Comparison of ENCODE assay signal across 10 cellular contexts in genomic region chr1:225811622-225812487, GRCh38. TPM values are rescaled to one million over a fixed set of nuclear protein-coding genes. Genes with fewer than 3 reads are reported as not detected.
DNase-seq lines count a peak whose midpoint lies in the region; ATAC-seq and TF ChIP-seq lines count a peak whose summit lies in the region.
"Had no signal": no experiment of that assay in that cellular context is flagged by ENCODE, and none has a peak within 500 bp of the region (broad histone marks: within the 10 kb centered on the region; RNA-seq: fewer than 3 reads in every experiment).

No MANE protein-coding gene starts in this region.

- peaks cover 4% of the 10 kb centered on the region for H3F3A ChIP-seq in neural cell (ENCODE audit: insufficient read depth, low read length, poor library complexity, severe bottlenecking)

- H3K27ac ChIP-seq in neural cell (ENCODE audit: low read length), result no peak overlapping the region

- H3K9ac ChIP-seq in neural cell (ENCODE audit: low read length), result no peak overlapping the region

- no peak overlapping the region for H2AFZ ChIP-seq in neural cell (ENCODE audit: low read depth, low read length)

- H3K36me3 ChIP-seq in BE2C (no peaks in the 10 kb centered on the region), neural cell (ENCODE audit: insufficient read depth, low read length) (no peaks in the 10 kb centered on the region)

- TF ChIP-seq CTCF in BE2C (IDR thresholded peaks at IDR 0.05; ENCODE audit: low read depth, low read length), result peak; percentile 51
- 0 out of 2 replicates have a peak, but pooled peaks have one; percentile 22 for TF ChIP-seq CTCF in LNCaP clone FGC (IDR thresholded peaks at IDR 0.05; ENCODE audit: control insufficient read depth, extremely low read depth, insufficient read depth)
- TF ChIP-seq CTCF in neural cell (IDR thresholded peaks at IDR 0.05; ENCODE audit: poor library complexity, severe bottlenecking), result peak; percentile 47

- H3K27me3 ChIP-seq in BE2C (no peaks in the 10 kb centered on the region), neural cell (ENCODE audit: insufficient read depth, low read depth, low read length) (no peaks in the 10 kb centered on the region)

- ATAC-seq in HG03135 (IDR thresholded peaks at IDR 0.05; ENCODE audit: unreplicated experiment) (no peak), GM21367 (IDR thresholded peaks at IDR 0.05; ENCODE audit: unreplicated experiment) (no peak)
- ATAC-seq: effector memory CD8-positive, alpha-beta T cell had no signal

- H3K9me3 ChIP-seq in BE2C, result no peaks in the 10 kb centered on the region
- no peaks in the 10 kb centered on the region for H3K9me3 ChIP-seq in neural cell (ENCODE audit: low read length)

- peak overlapping the region; percentile 33 for H3K4me2 ChIP-seq in neural cell (ENCODE audit: low read length)

- no peak for TF ChIP-seq RAD21 in neural cell (conservative IDR thresholded peaks at IDR 0.05)

- H3K9me2 ChIP-seq in neural cell (ENCODE audit: insufficient read depth, low read length), result no peaks in the 10 kb centered on the region

- no peak overlapping the region for H3K4me3 ChIP-seq in BE2C (ENCODE audit: low read depth, low read length)
- H3K4me3 ChIP-seq in LNCaP clone FGC (ENCODE audit: low read depth, low read length), result peak overlapping the region; percentile 70
- peak overlapping the region; percentile 71 for H3K4me3 ChIP-seq in neural cell (ENCODE audit: low read length)

- peaks cover 11% of the 10 kb centered on the region for H3K79me2 ChIP-seq in neural cell (replicated peaks; ENCODE audit: insufficient read depth, low read length)

- no peaks in the 10 kb centered on the region for H4K20me1 ChIP-seq in neural cell (ENCODE audit: insufficient read depth)

- no peak for TF ChIP-seq EP300 in neural cell (conservative IDR thresholded peaks at IDR 0.05; ENCODE audit: poor library complexity, severe bottlenecking)

- no peak for DNase-seq in BE2C
- no peak for DNase-seq in LNCaP clone FGC (ENCODE audit: low read depth)
- DNase-seq in epidermal melanocyte (ENCODE audit: insufficient read length, low spot score), result peak; percentile 41
- no peak for DNase-seq in stimulated activated CD4-positive, alpha-beta T cell treated with anti-CD3 and anti-CD28 coated beads, Interleukin-12 subunit alpha, Interleukin-12 subunit beta, amount 100 ng/mL, for 4 hours
- no peak for DNase-seq in activated CD8-positive, alpha-beta memory T cell treated with anti-CD3 and anti-CD28 coated beads, Interleukin-2, amount 50 U/mL, for 48 hours
- DNase-seq: effector memory CD8-positive, alpha-beta T cell; NCI-H526 treated with DMSO at 0.1 percent for 48 hours had no signal

- peaks cover 5% of the 10 kb centered on the region for H3K4me1 ChIP-seq in BE2C

TF ChIP-seq in neural cell, 6 proteins besides CTCF, POLR2A, EP300 and RAD21:
- TF ChIP-seq MXI1 (conservative IDR thresholded peaks at IDR 0.05; ENCODE audit: poor library complexity, severe bottlenecking) (no peak), REST (IDR thresholded peaks at IDR 0.05; ENCODE audit: borderline replicate concordance) (no peak), SMC3 (conservative IDR thresholded peaks at IDR 0.05; ENCODE audit: poor library complexity) (no peak), POLR2AphosphoS5 (IDR thresholded peaks at IDR 0.05) (no peak), TAF1 (IDR thresholded peaks at IDR 0.05; ENCODE audit: low read depth) (no peak), EZH2 (IDR thresholded peaks at IDR 0.05; ENCODE audit: borderline replicate concordance, insufficient read depth, low read length, poor library complexity, severe bottlenecking) (no peak)

RNA-seq across cellular contexts. Expression of gene EPHX1, which starts 1.9 kb away (rescaled TPM):
- 19.8 TPM for polyA plus RNA-seq in BE2C (2012; ENCODE audit: insufficient read depth, insufficient read length, low read depth)
- polyA plus RNA-seq in neural cell, result 7.5 and 8.7 TPM in 2 replicates
- 11.9 and 16.8 TPM in 2 replicates for polyA minus RNA-seq in neural cell

RNA-seq across cellular contexts. Expression of gene SRP9, which starts 34.2 kb away (rescaled TPM):
- polyA plus RNA-seq in BE2C (2012; ENCODE audit: insufficient read depth, insufficient read length, low read depth), result 555 TPM
- polyA plus RNA-seq in neural cell, result 1,603 and 1,838 TPM in 2 replicates
- polyA minus RNA-seq in neural cell, result 591 and 710 TPM in 2 replicates
